Comparison of ENCODE assay signal across 19 cellular contexts in the genomic region with DNA sequence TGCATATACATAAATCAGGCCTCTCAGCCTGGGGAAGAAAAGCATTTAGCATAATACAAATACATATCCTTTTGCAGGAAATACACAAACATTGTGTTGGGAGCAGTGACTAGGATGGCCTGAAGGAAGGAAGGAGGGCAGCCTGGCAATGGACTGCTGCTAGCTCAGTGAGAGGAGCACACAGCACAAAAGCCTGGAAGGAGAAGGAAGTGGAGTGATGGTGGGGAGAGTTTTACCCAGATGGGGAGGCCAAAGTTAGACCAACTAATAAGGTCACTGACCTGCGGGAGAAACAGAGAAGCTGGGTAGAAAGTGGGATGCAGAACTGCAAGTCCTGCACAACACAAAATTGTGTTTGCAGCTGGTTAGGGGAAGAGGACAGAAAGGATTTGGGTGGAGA. TPM values are rescaled to one million over a fixed set of nuclear protein-coding genes. Genes with fewer than 3 reads are reported as not detected.
"Had no signal": no experiment of that assay in that cellular context is flagged by ENCODE, and none has a peak within 500 bp of the region (broad histone marks: within the 10 kb centered on the region; RNA-seq: fewer than 3 reads in every experiment).

No MANE protein-coding gene starts in this region.

- H3K27ac ChIP-seq: breast epithelium, coronary artery, neutrophil, psoas muscle had no signal

- H3K4me3 ChIP-seq: breast epithelium, coronary artery, pancreas, psoas muscle had no signal

- ATAC-seq: natural killer cell treated with Interleukin-12 subunit alpha and Interleukin-12 subunit beta and Interleukin-15 and Interleukin-18, amount 100 ng/mL, for 72 hours; pancreas; psoas muscle; T-cell had no signal

- DNase-seq: activated CD4-positive, alpha-beta T cell treated with anti-CD3 and anti-CD28 coated beads, Interleukin-2, amount 50 U/mL, for 4 hours; activated CD8-positive, alpha-beta memory T cell treated with anti-CD3 and anti-CD28 coated beads for 24 hours; activated CD8-positive, alpha-beta memory T cell treated with anti-CD3 and anti-CD28 coated beads, Interleukin-2, amount 50 U/mL, for 4 hours; activated naive CD4-positive, alpha-beta T cell treated with Interleukin-2 at 50 U/mL for 16 hours; activated naive CD8-positive, alpha-beta T cell treated with anti-CD3 and anti-CD28 coated beads for 36 hours; activated T-cell treated with anti-CD3 and anti-CD28 coated beads, Interleukin-2, amount 50 U/mL, for 24 hours; amniotic stem cell; pancreas; psoas muscle; right cardiac atrium; stimulated activated CD4-positive, alpha-beta T cell treated with anti-CD3 and anti-CD28 coated beads, Interleukin-12 subunit alpha, Interleukin-12 subunit beta, amount 100 ng/mL, for 4 hours; stimulated activated CD4-positive, alpha-beta T cell treated with anti-CD3 and anti-CD28 coated beads, Interleukin-4, amount 100 ng/mL, for 4 hours; T-cell had no signal

- H3K36me3 ChIP-seq: breast epithelium, neutrophil, pancreas, tibial nerve had no signal

- H3K9me3 ChIP-seq: breast epithelium, neutrophil, pancreas, psoas muscle, tibial nerve had no signal

- H3K4me1 ChIP-seq: breast epithelium had no signal

- H3K27me3 ChIP-seq: breast epithelium, neutrophil, pancreas, tibial nerve had no signal

RNA-seq across cellular contexts. Expression of gene SEMA6A, which starts 39.6 kb away (rescaled TPM):
- total RNA-seq: activated naive CD8-positive, alpha-beta T cell treated with anti-CD3 and anti-CD28 coated beads for 36 hours; activated T-helper 2 cell treated with anti-CD3 and anti-CD28 coated beads, Interferon-gamma antibody, Interleukin-2, Interleukin-4, amounts not matched to agents 10 μg/mL and 5 μg/mL and 100 μg/mL, durations not matched to agents 14 hours and 24 hours and 36 hours; natural killer cell treated with Interleukin-12 subunit alpha and Interleukin-12 subunit beta and Interleukin-15 and Interleukin-18, amount 100 ng/mL, for 72 hours had no signal
